ENCODE assay signal across 8 cellular contexts in the genomic region with DNA sequence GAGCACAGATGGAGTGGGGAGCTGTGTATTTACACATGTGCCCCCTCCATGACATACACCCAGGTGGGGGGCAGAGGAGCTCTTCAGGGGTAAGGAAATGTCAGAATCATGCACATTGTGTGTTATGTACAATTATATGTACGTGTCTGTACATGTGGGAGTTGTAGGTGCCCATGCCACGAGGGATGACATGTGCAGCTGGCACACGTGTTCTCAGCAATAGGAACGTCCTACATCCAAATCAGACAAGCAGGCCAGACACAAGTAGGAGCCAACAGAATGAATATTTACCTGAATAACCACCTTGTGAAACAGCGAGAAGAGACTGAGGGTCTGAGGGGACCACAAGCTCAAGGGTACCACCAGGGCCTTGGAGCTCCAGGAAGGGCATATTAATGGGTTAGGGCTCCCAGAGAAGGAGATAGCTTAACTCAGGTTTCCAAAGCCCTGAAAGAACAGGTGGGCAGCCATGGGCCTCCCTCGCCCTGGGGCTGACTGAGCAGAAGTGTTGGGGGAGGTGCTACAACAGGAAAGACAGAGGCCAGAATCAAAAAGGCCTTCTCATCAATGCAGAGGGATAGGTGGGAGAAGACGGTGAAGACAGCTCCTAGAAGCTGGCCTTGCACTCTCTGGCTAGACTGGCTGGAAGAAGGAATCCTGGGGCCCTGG. TPM values are rescaled to one million over a fixed set of nuclear protein-coding genes. Genes with fewer than 3 reads are reported as not detected.
DNase-seq lines count a peak whose midpoint lies in the region; ATAC-seq and TF ChIP-seq lines count a peak whose summit lies in the region.
"Had no signal": no experiment of that assay in that cellular context is flagged by ENCODE, and none has a peak within 500 bp of the region (broad histone marks: within the 10 kb centered on the region; RNA-seq: fewer than 3 reads in every experiment).

No MANE protein-coding gene starts in this region.

- peaks cover 7% of the 10 kb centered on the region for H3K36me3 Mint-ChIP-seq in stimulated activated effector memory CD8-positive, alpha-beta T cell treated with anti-CD3 and anti-CD28 coated beads, Interleukin-12 subunit alpha, Interleukin-12 subunit beta, amount 100 ng/mL, for 72 hours
- H3K36me3 Mint-ChIP-seq: activated naive CD8-positive, alpha-beta T cell treated with anti-CD3 and anti-CD28 coated beads for 36 hours had no signal

- TF ChIP-seq CTCF in HEK293 (tag by site-specific recombination; IDR thresholded peaks at IDR 0.05) (no peak), RWPE1 (conservative IDR thresholded peaks at IDR 0.05; ENCODE audit: low read depth) (no peak), fibroblast of villous mesenchyme (IDR thresholded peaks at IDR 0.05; ENCODE audit: insufficient read depth, low read depth, low read length) (no peak)

- H3K36me3 ChIP-seq in HEK293 (ENCODE audit: control insufficient read depth in 2 of 2, insufficient read depth in 1 of 2, low read length in 2 of 2): no peaks in the 10 kb centered on the region

- no peaks in the 10 kb centered on the region for H3K9me3 Mint-ChIP-seq in stimulated activated effector memory CD8-positive, alpha-beta T cell treated with anti-CD3 and anti-CD28 coated beads, Interleukin-12 subunit alpha, Interleukin-12 subunit beta, amount 100 ng/mL, for 72 hours
- H3K9me3 Mint-ChIP-seq: activated naive CD8-positive, alpha-beta T cell treated with anti-CD3 and anti-CD28 coated beads for 36 hours had no signal

- H3K27ac Mint-ChIP-seq in stimulated activated effector memory CD8-positive, alpha-beta T cell treated with anti-CD3 and anti-CD28 coated beads, Interleukin-12 subunit alpha, Interleukin-12 subunit beta, amount 100 ng/mL, for 72 hours: peak overlapping the region; percentile 81
- H3K27ac Mint-ChIP-seq: activated naive CD8-positive, alpha-beta T cell treated with anti-CD3 and anti-CD28 coated beads for 36 hours had no signal

- no peak overlapping the region for H3K4me3 ChIP-seq in HEK293 (ENCODE audit: low read depth, low read length)
- H3K4me3 ChIP-seq in fibroblast of villous mesenchyme (ENCODE audit: low read depth, low read length): peak overlapping the region; percentile 21

- H3K27ac ChIP-seq in HEK293 (ENCODE audit: extremely low read depth, low read depth, low read length) (peak overlapping the region; percentile 14; the same call in 1 of the 2 replicates), RWPE1 (peak overlapping the region; percentile 99)

- peaks cover 61% of the 10 kb centered on the region for H3K4me1 Mint-ChIP-seq in stimulated activated effector memory CD8-positive, alpha-beta T cell treated with anti-CD3 and anti-CD28 coated beads, Interleukin-12 subunit alpha, Interleukin-12 subunit beta, amount 100 ng/mL, for 72 hours

- H3K4me3 Mint-ChIP-seq in stimulated activated effector memory CD8-positive, alpha-beta T cell treated with anti-CD3 and anti-CD28 coated beads, Interleukin-12 subunit alpha, Interleukin-12 subunit beta, amount 100 ng/mL, for 72 hours: no peak overlapping the region
- H3K4me3 Mint-ChIP-seq: activated naive CD8-positive, alpha-beta T cell treated with anti-CD3 and anti-CD28 coated beads for 36 hours had no signal

- peaks cover 3% of the 10 kb centered on the region for H3K4me1 ChIP-seq in HEK293 (ENCODE audit: control insufficient read depth, insufficient read depth, low read length)

- H3K9me3 ChIP-seq in HEK293 (ENCODE audit: control insufficient read depth, insufficient read depth, low read depth, low read length): no peaks in the 10 kb centered on the region

- DNase-seq in RWPE1 (ENCODE audit: low spot score) (no peak), fibroblast of villous mesenchyme (ENCODE audit: low read depth) (no peak)
- no peak for DNase-seq in stimulated activated effector memory CD8-positive, alpha-beta T cell treated with anti-CD3 and anti-CD28 coated beads, Interleukin-12 subunit alpha, Interleukin-12 subunit beta, amount 100 ng/mL, for 72 hours (ENCODE audit: low spot score in 2 of 2)

- ATAC-seq in stimulated activated effector memory CD8-positive, alpha-beta T cell treated with anti-CD3 and anti-CD28 coated beads, Interleukin-12 subunit alpha, Interleukin-12 subunit beta, amount 100 ng/mL, for 72 hours: no peak
- no peak for ATAC-seq in GM19463 (IDR thresholded peaks at IDR 0.05; ENCODE audit: unreplicated experiment)
- ATAC-seq in HG03097 (IDR thresholded peaks at IDR 0.05; ENCODE audit: low FRiP score, unreplicated experiment): no peak
- no peak for ATAC-seq in GM21576 (IDR thresholded peaks at IDR 0.05; ENCODE audit: unreplicated experiment)

- POLR2A ChIA-PET in HEK293 (lab: Yijun Ruan, JAX): interaction anchor here (0.8 to 2.1 kb wide), 7 partner anchors 12 to 130 kb away, joined by 3 to 6 read pairs (median 4); a partner anchor contains a TSS
- POLR2A ChIA-PET in RWPE1 (lab: Yijun Ruan, JAX; ENCODE audit: low non-redundant PET): no interaction called here

- CTCF ChIA-PET in HEK293 (lab: Yijun Ruan, JAX) (interaction anchor here (0.6 to 4.7 kb wide), 12 partner anchors 9 to 238 kb away, joined by 3 to 23 read pairs (median 4); a partner anchor contains a TSS), RWPE1 (lab: Yijun Ruan, JAX) (interaction anchor here (1.0 kb wide), 1 partner anchor 15 kb away, joined by 3 read pairs; no protein-coding TSS in a partner anchor)

TF ChIP-seq in HEK293, 187 proteins besides CTCF, POLR2A, EP300 and RAD21:
- TF ChIP-seq ZNF747 (tag by site-specific recombination; IDR thresholded peaks at IDR 0.05) (no peak), SCRT2 (tag by site-specific recombination; IDR thresholded peaks at IDR 0.05) (peak; percentile 70), KLF10 (tag by site-specific recombination; IDR thresholded peaks at IDR 0.05) (0 out of 2 replicates have a peak, but pooled peaks have one; percentile 14), ZNF670 (tag by site-specific recombination; IDR thresholded peaks at IDR 0.05; ENCODE audit: low read depth) (no peak), ZNF146 (tag by site-specific recombination; IDR thresholded peaks at IDR 0.05) (0 out of 2 replicates have a peak, but pooled peaks have one; percentile 3), TRIM28 (IDR thresholded peaks at IDR 0.05; ENCODE audit: borderline replicate concordance, low read length) (0 out of 2 replicates have a peak, but pooled peaks have one; percentile 43), ZNF335 (tag by site-specific recombination; conservative IDR thresholded peaks at IDR 0.05) (no peak), KLF9 (tag by site-specific recombination; IDR thresholded peaks at IDR 0.05; ENCODE audit: low read depth) (no peak)
- TF ChIP-seq, protein P1, sequence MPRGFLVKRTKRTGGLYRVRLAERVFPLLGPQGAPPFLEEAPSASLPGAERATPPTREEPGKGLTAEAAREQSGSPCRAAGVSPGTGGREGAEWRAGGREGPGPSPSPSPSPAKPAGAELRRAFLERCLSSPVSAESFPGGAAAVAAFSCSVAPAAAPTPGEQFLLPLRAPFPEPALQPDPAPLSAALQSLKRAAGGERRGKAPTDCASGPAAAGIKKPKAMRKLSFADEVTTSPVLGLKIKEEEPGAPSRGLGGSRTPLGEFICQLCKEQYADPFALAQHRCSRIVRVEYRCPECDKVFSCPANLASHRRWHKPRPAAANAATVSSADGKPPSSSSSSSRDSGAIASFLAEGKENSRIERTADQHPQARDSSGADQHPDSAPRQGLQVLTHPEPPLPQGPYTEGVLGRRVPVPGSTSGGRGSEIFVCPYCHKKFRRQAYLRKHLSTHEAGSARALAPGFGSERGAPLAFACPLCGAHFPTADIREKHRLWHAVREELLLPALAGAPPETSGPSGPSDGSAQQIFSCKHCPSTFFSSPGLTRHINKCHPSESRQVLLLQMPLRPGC (tag by site-specific recombination; IDR thresholded peaks at IDR 0.05): no peak

RNA-seq across cellular contexts. Expression of a gene that starts 3.2 kb away (rescaled TPM):
- total RNA-seq in fibroblast of villous mesenchyme: 86.4 and 156 TPM in 2 replicates

RNA-seq across cellular contexts. Expression of a gene that starts 55.9 kb away (rescaled TPM):
- total RNA-seq in fibroblast of villous mesenchyme: 78.3 and 99.7 TPM in 2 replicates
